In genomic region chr4:60326735-60327134, GRCh38 we compare ENCODE assay signal across 24 cellular contexts.
"Had no signal": no experiment of that assay in that cellular context is flagged by ENCODE, and none has a peak within 500 bp of the region (broad histone marks: within the 10 kb centered on the region; RNA-seq: fewer than 3 reads in every experiment).

No MANE protein-coding gene starts in this region.

- H3K4me3 Mint-ChIP-seq: dendritic cell treated with granulocyte-macrophage colony-stimulating factor and Interleukin-4, amounts not matched to agents 40 ng/mL and 50 ng/mL, for 4 days; effector memory CD8-positive, alpha-beta T cell; endodermal cell; mesothelial cell of epicardium; naive B cell had no signal

- H3K36me3 ChIP-seq: esophagus squamous epithelium, gastrocnemius medialis, heart right ventricle, left lung, lower lobe of right lung had no signal

- H3K27ac ChIP-seq: epithelial cell of prostate, esophagus squamous epithelium, gastrocnemius medialis, heart right ventricle, left lung, lower lobe of right lung had no signal

- ATAC-seq: effector memory CD8-positive, alpha-beta T cell; esophagus mucosa; gastrocnemius medialis; heart right ventricle; left cardiac atrium; left lung; left ventricle myocardium superior; lower lobe of right lung; mucosa of descending colon had no signal

- H3K9me3 ChIP-seq: esophagus squamous epithelium, gastrocnemius medialis, heart right ventricle, left lung, lower lobe of right lung had no signal

- H3K36me3 Mint-ChIP-seq: mesothelial cell of epicardium, naive B cell had no signal

- H3K27me3 ChIP-seq: esophagus squamous epithelium, gastrocnemius medialis, heart right ventricle, left lung had no signal

- DNase-seq: cortex of kidney; effector CD8-positive, alpha-beta T cell; effector memory CD8-positive, alpha-beta T cell; endodermal cell; erythroblast; esophagus squamous epithelium; foreskin fibroblast; foreskin melanocyte; gastrocnemius medialis; glutamatergic neuron; head of caudate nucleus; heart right ventricle; hippocampal formation; left cardiac atrium; left lung; left ventricle myocardium superior; lower lobe of right lung; mesenchymal stem cell; mucosa of descending colon; naive B cell had no signal

- H3K4me1 Mint-ChIP-seq: endodermal cell, naive B cell had no signal

- H3K27ac Mint-ChIP-seq: dendritic cell treated with granulocyte-macrophage colony-stimulating factor and Interleukin-4, amounts not matched to agents 40 ng/mL and 50 ng/mL, for 4 days; effector memory CD8-positive, alpha-beta T cell; endodermal cell; naive B cell had no signal

- H3K27me3 Mint-ChIP-seq: dendritic cell treated with granulocyte-macrophage colony-stimulating factor and Interleukin-4, amounts not matched to agents 40 ng/mL and 50 ng/mL, for 4 days; effector memory CD8-positive, alpha-beta T cell; naive B cell had no signal

- H3K9me3 Mint-ChIP-seq: dendritic cell treated with granulocyte-macrophage colony-stimulating factor and Interleukin-4, amounts not matched to agents 40 ng/mL and 50 ng/mL, for 4 days; endodermal cell had no signal

- H3K4me1 ChIP-seq: esophagus squamous epithelium, gastrocnemius medialis, heart right ventricle, left lung, lower lobe of right lung had no signal

- H3K4me3 ChIP-seq: esophagus squamous epithelium, gastrocnemius medialis, heart right ventricle, left lung, lower lobe of right lung, mucosa of descending colon had no signal
